In genomic region chr18:22368066-22368465, GRCh38 we compare ENCODE assay signal across 24 cellular contexts. TPM values are rescaled to one million over a fixed set of nuclear protein-coding genes. Genes with fewer than 3 reads are reported as not detected.
A peak's percentile ranks its signal among the peaks of the same experiment; 100 is the strongest.
DNase-seq lines count a peak whose midpoint lies in the region; ATAC-seq, FAIRE-seq and TF ChIP-seq lines count a peak whose summit lies in the region.
"Had no signal": no experiment of that assay in that cellular context is flagged by ENCODE, and none has a peak within 500 bp of the region (broad histone marks: within the 10 kb centered on the region; RNA-seq: fewer than 3 reads in every experiment).

No MANE protein-coding gene starts in this region.

- dilution Hi-C loops in keratinocyte (cut with MboI; ENCODE audit: extremely low pct_ligation_motif_present, low sequenced_read_pairs) = no loop called here

- DNase-seq in Right ventricle myocardium inferior (ENCODE audit: missing footprints) (no peak), right atrium auricular region (ENCODE audit: low spot score) (no peak), epithelial cell of esophagus (ENCODE audit: low read depth) (peak; percentile 38), left cardiac atrium (no peak), keratinocyte (ENCODE audit: low read depth, low spot score) (no peak)
- DNase-seq in CD8-positive, alpha-beta T cell = no peak
- DNase-seq: AML-193; CD4-positive, alpha-beta T cell; DMS153; DMS79; GDM1; HFFc6 had no signal

- H2AFZ ChIP-seq in keratinocyte (ENCODE audit: control insufficient read depth, low read length) = no peak overlapping the region
- H2AFZ ChIP-seq: GM23338 had no signal

- no peaks in the 10 kb centered on the region for H3K27me3 Mint-ChIP-seq in CD8-positive, alpha-beta T cell (ENCODE audit: low read depth)
- H3K27me3 Mint-ChIP-seq: CD4-positive, alpha-beta T cell had no signal

- POLR2A ChIA-PET in CD8-positive, alpha-beta T cell (lab: Charles Lee) = no interaction called here

- H3K4me2 ChIP-seq in keratinocyte (ENCODE audit: control insufficient read depth, extremely low read depth, insufficient read depth, low read depth, low read length) = no peak overlapping the region
- H3K4me2 ChIP-seq: A549, GM23338 had no signal

- no peaks in the 10 kb centered on the region for H3K9me3 Mint-ChIP-seq in CD8-positive, alpha-beta T cell
- H3K9me3 Mint-ChIP-seq: HFFc6 had no signal

- H4K20me1 ChIP-seq in keratinocyte (ENCODE audit: control insufficient read depth, extremely low read depth, insufficient read depth, low read length) = no peaks in the 10 kb centered on the region

- H3K36me3 Mint-ChIP-seq in CD8-positive, alpha-beta T cell = no peaks in the 10 kb centered on the region

- H3K27me3 ChIP-seq in right atrium auricular region = no peaks in the 10 kb centered on the region
- H3K27me3 ChIP-seq in keratinocyte (ENCODE audit: control insufficient read depth, extremely low read depth, insufficient read depth, low read length) = peaks cover 16% of the 10 kb centered on the region
- H3K27me3 ChIP-seq in CD8-positive, alpha-beta T cell (ENCODE audit: insufficient read depth, low read length) = no peaks in the 10 kb centered on the region

- H3K4me1 ChIP-seq in right atrium auricular region = no peaks in the 10 kb centered on the region
- no peaks in the 10 kb centered on the region for H3K4me1 ChIP-seq in keratinocyte (ENCODE audit: control insufficient read depth, extremely low read depth, insufficient read depth, low read length)
- no peaks in the 10 kb centered on the region for H3K4me1 ChIP-seq in CD8-positive, alpha-beta T cell (ENCODE audit: insufficient read depth, low read length)
- H3K4me1 ChIP-seq: A549 had no signal

- H3K9me3 ChIP-seq in right atrium auricular region (no peaks in the 10 kb centered on the region), keratinocyte (ENCODE audit: control insufficient read depth, low read depth, low read length) (no peaks in the 10 kb centered on the region)
- no peaks in the 10 kb centered on the region for H3K9me3 ChIP-seq in CD8-positive, alpha-beta T cell (ENCODE audit: low read length)
- H3K9me3 ChIP-seq: A549 had no signal

- H3K4me3 ChIP-seq in right atrium auricular region (no peak overlapping the region), epithelial cell of esophagus (ENCODE audit: low read length) (no peak overlapping the region), keratinocyte (ENCODE audit: control insufficient read depth in 2 of 3, extremely low read depth in 1 of 3, insufficient read depth in 2 of 3, low read depth in 1 of 3, low read length in 3 of 3) (no peak overlapping the region)
- no peak overlapping the region for H3K4me3 ChIP-seq in CD8-positive, alpha-beta T cell (ENCODE audit: low read depth, low read length)
- H3K4me3 ChIP-seq: A549, GM23338 had no signal

- H3K27ac ChIP-seq in right atrium auricular region = peak overlapping the region in 1 of 2 donors; percentile 79
- no peak overlapping the region for H3K27ac ChIP-seq in keratinocyte (ENCODE audit: control insufficient read depth, insufficient read depth, low read length)
- H3K27ac ChIP-seq in CD8-positive, alpha-beta T cell (ENCODE audit: low read depth, low read length) = no peak overlapping the region
- H3K27ac ChIP-seq: 22Rv1, A549, C4-2B, HL-60 had no signal

- H3K4me3 Mint-ChIP-seq in CD8-positive, alpha-beta T cell = no peak overlapping the region
- H3K4me3 Mint-ChIP-seq: CD4-positive, alpha-beta T cell; GM23338; HFFc6 had no signal

- no peak overlapping the region for H3K27ac Mint-ChIP-seq in CD8-positive, alpha-beta T cell
- H3K27ac Mint-ChIP-seq: CD4-positive, alpha-beta T cell; GM23338; HFFc6 had no signal

- ATAC-seq in Right ventricle myocardium inferior (peak; percentile 86), left cardiac atrium (peak; percentile 85 to 87), GM18498 (IDR thresholded peaks at IDR 0.05; ENCODE audit: unreplicated experiment) (no peak), GM18909 (IDR thresholded peaks at IDR 0.05; ENCODE audit: poor library complexity, unreplicated experiment) (no peak)
- ATAC-seq in CD8-positive, alpha-beta T cell = no peak
- ATAC-seq: A549, GM23338, HCT116 had no signal

- H3K4me1 Mint-ChIP-seq in CD8-positive, alpha-beta T cell (ENCODE audit: low read depth) = peaks cover 4% of the 10 kb centered on the region
- H3K4me1 Mint-ChIP-seq: GM23338 had no signal

- FAIRE-seq in keratinocyte (lab: Jason Lieb, UNC) = peak; percentile 29
- FAIRE-seq: A549, H54 had no signal

- CTCF ChIA-PET in CD8-positive, alpha-beta T cell (lab: Charles Lee) = interaction anchor here (0.8 to 1.2 kb wide), 2 partner anchors 10 to 35 kb away, joined by 3 read pairs; no protein-coding TSS in a partner anchor

- intact Hi-C loops in Right ventricle myocardium inferior (cut with DNase I) (loop anchor here (5.0 to 10.0 kb wide), 6 partner anchors 99 to 533 kb away; no protein-coding TSS in a partner anchor), left cardiac atrium (cut with DNase I) (loop anchor here (5.0 to 10.0 kb wide), 3 partner anchors 187 to 194 kb away; no protein-coding TSS in a partner anchor)
- intact Hi-C loops in CD8-positive, alpha-beta T cell (cut with DNase I, micrococcal nuclease) = no loop called here

- no peaks in the 10 kb centered on the region for H3K9me1 ChIP-seq in keratinocyte (ENCODE audit: control insufficient read depth, extremely low read depth, insufficient read depth, low read length)

- no peak overlapping the region for H3K9ac ChIP-seq in keratinocyte (ENCODE audit: control insufficient read depth, extremely low read depth, insufficient read depth, low read length)

- H3K79me2 ChIP-seq in keratinocyte (ENCODE audit: control insufficient read depth, insufficient read depth, low read length) = no peaks in the 10 kb centered on the region

- TF ChIP-seq CTCF in right atrium auricular region (IDR thresholded peaks at IDR 0.05) (no peak), epithelial cell of esophagus (IDR thresholded peaks at IDR 0.05; ENCODE audit: insufficient read depth, low read depth, low read length, missing control alignments) (no peak), keratinocyte (optimal IDR thresholded peaks at IDR 0.05 in 1 of 3, IDR thresholded peaks at IDR 0.05 in 1 of 3, conservative IDR thresholded peaks at IDR 0.05 in 1 of 3; ENCODE audit: extremely low read depth in 1 of 3, insufficient read depth in 2 of 3, low read length in 3 of 3) (no peak)
- TF ChIP-seq CTCF in CD8-positive, alpha-beta T cell (IDR thresholded peaks at IDR 0.05) = no peak

- no peaks in the 10 kb centered on the region for H3K36me3 ChIP-seq in right atrium auricular region
- H3K36me3 ChIP-seq in keratinocyte (ENCODE audit: control insufficient read depth in 2 of 2, extremely low read depth in 1 of 2, insufficient read depth in 2 of 2, low read length in 2 of 2) = no peaks in the 10 kb centered on the region
- H3K36me3 ChIP-seq in CD8-positive, alpha-beta T cell (ENCODE audit: insufficient read depth, low read length) = no peaks in the 10 kb centered on the region

RNA-seq across cellular contexts. Expression of gene CTAGE1, which starts 49.6 kb away (rescaled TPM):
- total RNA-seq in Right ventricle myocardium inferior (not detected), right atrium auricular region (under 1 TPM in 1 of 2 donors, not detected in 1; 0.08 TPM), left cardiac atrium (not detected)
- not detected in 3 replicates for polyA plus RNA-seq in keratinocyte
- not detected for polyA plus RNA-seq in keratinocyte (2011; ENCODE audit: low read depth)
- not detected in 2 replicates for polyA plus RNA-seq in keratinocyte (2011; cell fraction: cytosol; rRNA removed)
- not detected in 2 replicates for polyA plus RNA-seq in keratinocyte (2011; cell fraction: nucleus; rRNA removed)
- polyA plus RNA-seq in keratinocyte (2012; ENCODE audit: low replicate concordance) = not detected in 2 replicates
- polyA minus RNA-seq in keratinocyte = not detected in 3 replicates
- not detected for polyA minus RNA-seq in keratinocyte (2011; cell fraction: cytosol; rRNA and poly(A)+ RNA removed)
- not detected in 2 replicates for polyA minus RNA-seq in keratinocyte (2011; cell fraction: nucleus; rRNA and poly(A)+ RNA removed)
- not detected for total RNA-seq in CD8-positive, alpha-beta T cell
- total RNA-seq: CD4-positive, alpha-beta T cell; Daoy; HT1080 had no signal
- polyA plus RNA-seq: BJ had no signal

Comparison
In these comparisons a context has a peak if more than half of its experiments do, and no peak if none do; other contexts are left out.
1. ATAC-seq: peak in Right ventricle myocardium inferior (single experiment) and left cardiac atrium (2 of 2); none in CD8-positive, alpha-beta T cell (single experiment), GM18498 (single experiment) and GM18909 (single experiment).
2. intact Hi-C loops: an anchor here in Right ventricle myocardium inferior (5.0 to 10.0 kb wide) and left cardiac atrium (5.0 to 10.0 kb wide); none called in CD8-positive, alpha-beta T cell.